ENCODE assay signal across 1 cellular context in genomic region chr2:217835931-217836881, GRCh38.
TF ChIP-seq lines count a peak whose summit lies in the region.

No MANE protein-coding gene starts in this region.

TF ChIP-seq in SK-N-SH, 30 proteins besides CTCF, POLR2A, EP300 and RAD21 (continued from another document):
- TF ChIP-seq YY1 (IDR thresholded peaks at IDR 0.05; ENCODE audit: low read depth) (no peak), SIN3A (IDR thresholded peaks at IDR 0.05; ENCODE audit: borderline replicate concordance, low read depth, low read length) (no peak), ELF1 (IDR thresholded peaks at IDR 0.05) (no peak)
TF ChIP-seq in SK-N-SH: peak in this region for 0.
